Comparison of ENCODE assay signal across 7 cellular contexts in genomic region chr7:41537024-41537423, GRCh38.
"Had no signal": no experiment of that assay in that cellular context is flagged by ENCODE, and none has a peak within 500 bp of the region (broad histone marks: within the 10 kb centered on the region; RNA-seq: fewer than 3 reads in every experiment).

No MANE protein-coding gene starts in this region.

- DNase-seq: GOT3, H9, HCEC 1CT, KBM-7 had no signal

- H3K9ac ChIP-seq: GM23248 had no signal

- FAIRE-seq: H54, HTR-8/SVneo had no signal

- H3K27ac ChIP-seq: GM23248 had no signal

- H3K4me3 ChIP-seq: GM23248 had no signal

- H2AFZ ChIP-seq: GM23248 had no signal
